9 cellular contexts compared by ENCODE assay signal in genomic region chr9:84145780-84146179, GRCh38.
"Had no signal": no experiment of that assay in that cellular context is flagged by ENCODE, and none has a peak within 500 bp of the region (broad histone marks: within the 10 kb centered on the region; RNA-seq: fewer than 3 reads in every experiment).

No MANE protein-coding gene starts in this region.

- H3K4me3 ChIP-seq: GM23248, HAP-1, K562 had no signal

- H3K36me3 ChIP-seq: HAP-1 had no signal

- ATAC-seq: HCT116, K562 had no signal

- FAIRE-seq: HTR-8/SVneo, K562 had no signal

- DNase-seq: GM23248, GOT3, H7, HFFc6, IMR-90 had no signal

- H3K9ac ChIP-seq: GM23248 had no signal

- H3K9me3 ChIP-seq: HAP-1 had no signal
